ENCODE assay signal across 6 cellular contexts in the genomic region with DNA sequence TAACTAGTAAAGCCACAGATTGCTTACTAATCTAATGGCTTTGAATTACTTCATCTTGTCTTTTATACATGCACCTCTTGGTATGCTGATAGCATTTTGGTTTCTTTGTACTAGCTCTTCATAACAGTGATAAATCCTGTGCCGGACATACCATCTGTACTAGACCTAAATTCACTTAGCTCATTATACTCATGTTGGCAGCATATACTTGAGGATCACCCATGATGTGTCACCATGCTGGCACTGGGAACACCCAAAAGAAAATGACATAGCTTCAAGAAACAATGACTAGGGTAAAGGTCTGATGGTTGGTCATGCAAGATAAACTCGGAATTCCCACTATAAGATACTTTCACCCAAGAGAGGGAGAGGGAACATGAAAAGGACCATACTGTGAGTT.
"Had no signal": no experiment of that assay in that cellular context is flagged by ENCODE, and none has a peak within 500 bp of the region (broad histone marks: within the 10 kb centered on the region; RNA-seq: fewer than 3 reads in every experiment).

No MANE protein-coding gene starts in this region.

- DNase-seq: H9, HCEC 1CT had no signal

- H3K9me3 Mint-ChIP-seq: GM23338, H9 had no signal

- H3K4me3 Mint-ChIP-seq: GM23338, H9, IgD-negative memory B cell had no signal

- H3K4me3 ChIP-seq: GM23338 had no signal

- H3K4me2 ChIP-seq: GM23338 had no signal

- H3K4me1 Mint-ChIP-seq: GM23338 had no signal

- H3K27ac Mint-ChIP-seq: GM23338, H9, IgD-negative memory B cell had no signal

- H2AFZ ChIP-seq: GM23338 had no signal

- H3K27ac ChIP-seq: HL-60 had no signal

- H3K27me3 Mint-ChIP-seq: IgD-negative memory B cell had no signal

- ATAC-seq: GM23338, HepG2 had no signal
